Comparison of ENCODE assay signal across 1 cellular context in genomic region chr3:194315088-194315964, GRCh38.
A peak's percentile ranks its signal among the peaks of the same experiment; 100 is the strongest.
TF ChIP-seq lines count a peak whose summit lies in the region.

No MANE protein-coding gene starts in this region.

TF ChIP-seq in HepG2, 621 proteins besides CTCF, POLR2A, EP300 and RAD21 (continued from another document and continues in another):
- TF ChIP-seq HINFP (CRISPR knock-in tag; IDR thresholded peaks at IDR 0.05; ENCODE audit: low read depth) (no peak), MXD4 (CRISPR knock-in tag; IDR thresholded peaks at IDR 0.05) (0 out of 2 replicates have a peak, but pooled peaks have one; percentile 28), HNRNPLL (IDR thresholded peaks at IDR 0.05; ENCODE audit: low read depth, low read length, poor library complexity, severe bottlenecking) (peak; percentile 44), ZNF264 (CRISPR knock-in tag; IDR thresholded peaks at IDR 0.05) (no peak), STAT5B (CRISPR knock-in tag; IDR thresholded peaks at IDR 0.05) (no peak), ZNF607 (CRISPR knock-in tag; IDR thresholded peaks at IDR 0.05; ENCODE audit: borderline replicate concordance) (peak; percentile 53; the same call in 1 of the 2 replicates), ZNF576 (CRISPR knock-in tag; IDR thresholded peaks at IDR 0.05) (no peak), ARID3A (IDR thresholded peaks at IDR 0.05; ENCODE audit: low read depth, low read length) (no peak), E2F1 (CRISPR knock-in tag; IDR thresholded peaks at IDR 0.05) (no peak), PATZ1 (CRISPR knock-in tag; IDR thresholded peaks at IDR 0.05) (peak; percentile 78), ZNF614 (CRISPR knock-in tag; IDR thresholded peaks at IDR 0.05; ENCODE audit: borderline replicate concordance) (no peak), PHF5A (CRISPR knock-in tag; IDR thresholded peaks at IDR 0.05; ENCODE audit: low read depth, unreplicated experiment) (no peak), FOXK2 (IDR thresholded peaks at IDR 0.05) (no peak), ZNF558 (CRISPR knock-in tag; IDR thresholded peaks at IDR 0.05; ENCODE audit: borderline replicate concordance) (no peak), RARA (CRISPR knock-in tag; IDR thresholded peaks at IDR 0.05) (no peak), ZNF564 (CRISPR knock-in tag; IDR thresholded peaks at IDR 0.05) (no peak), ARID4A (CRISPR knock-in tag; IDR thresholded peaks at IDR 0.05; ENCODE audit: borderline replicate concordance) (peak; percentile 56; the same call in 1 of the 2 replicates), E2F2 (CRISPR knock-in tag; IDR thresholded peaks at IDR 0.05; ENCODE audit: borderline replicate concordance) (0 out of 2 replicates have a peak, but pooled peaks have one; percentile 61), PTBP1 (IDR thresholded peaks at IDR 0.05; ENCODE audit: low read depth, low read length, poor library complexity, severe bottlenecking) (no peak), FOXO1 (CRISPR knock-in tag; IDR thresholded peaks at IDR 0.05) (no peak; the same call in 1 of the 2 replicates), CEBPB (IDR thresholded peaks at IDR 0.05; ENCODE audit: borderline replicate concordance, low read depth, low read length) (peak; percentile 43; the same call in 1 of the 2 replicates), MYC (CRISPR knock-in tag; IDR thresholded peaks at IDR 0.05; ENCODE audit: borderline replicate concordance) (peak; percentile 48; the same call in 1 of the 2 replicates), SRF (IDR thresholded peaks at IDR 0.05; ENCODE audit: low read depth, low read length) (no peak), ZNF644 (CRISPR knock-in tag; IDR thresholded peaks at IDR 0.05; ENCODE audit: low read depth) (no peak), GPBP1L1 (CRISPR knock-in tag; IDR thresholded peaks at IDR 0.05) (no peak), PHF21A (CRISPR knock-in tag; IDR thresholded peaks at IDR 0.05) (peak; percentile 28; the same call in 1 of the 2 replicates), SAFB2 (CRISPR knock-in tag; IDR thresholded peaks at IDR 0.05; ENCODE audit: borderline replicate concordance, low read depth) (no peak), MAX (IDR thresholded peaks at IDR 0.05) (peak; percentile 60; the same call in 1 of the 2 replicates), FOXA3 (CRISPR knock-in tag; IDR thresholded peaks at IDR 0.05) (no peak), SAP130 (CRISPR knock-in tag; IDR thresholded peaks at IDR 0.05; ENCODE audit: low read depth) (peak; percentile 47; the same call in 1 of the 2 replicates), ATF7-NPFF (CRISPR knock-in tag; IDR thresholded peaks at IDR 0.05; ENCODE audit: low read depth) (peak; percentile 76), U2AF2 (IDR thresholded peaks at IDR 0.05; ENCODE audit: low read depth, low read length) (no peak), ZNF503 (CRISPR knock-in tag; IDR thresholded peaks at IDR 0.05) (no peak; the same call in 1 of the 2 replicates), ZNF30 (CRISPR knock-in tag; IDR thresholded peaks at IDR 0.05) (no peak), ZFP1 (CRISPR knock-in tag; IDR thresholded peaks at IDR 0.05) (no peak), ZNF768 (CRISPR knock-in tag; IDR thresholded peaks at IDR 0.05) (peak; percentile 58), ZNF292 (CRISPR knock-in tag; IDR thresholded peaks at IDR 0.05; ENCODE audit: borderline replicate concordance, low read depth) (no peak), POLR2AphosphoS5 (IDR thresholded peaks at IDR 0.05; ENCODE audit: low read depth, low read length) (no peak), ZFP37 (CRISPR knock-in tag; IDR thresholded peaks at IDR 0.05; ENCODE audit: borderline replicate concordance) (no peak), EED (CRISPR knock-in tag; IDR thresholded peaks at IDR 0.05) (no peak; the same call in 1 of the 2 replicates), ZNF552 (CRISPR knock-in tag; IDR thresholded peaks at IDR 0.05; ENCODE audit: borderline replicate concordance) (0 out of 2 replicates have a peak, but pooled peaks have one; percentile 23), KAT2B (IDR thresholded peaks at IDR 0.05; ENCODE audit: borderline replicate concordance, low read depth, low read length) (no peak), CHD2 (IDR thresholded peaks at IDR 0.05; ENCODE audit: low read depth, low read length) (peak; percentile 54), AGO1 (IDR thresholded peaks at IDR 0.05; ENCODE audit: low read depth, low read length, poor library complexity, severe bottlenecking) (no peak), CHCHD3 (CRISPR knock-in tag; IDR thresholded peaks at IDR 0.05) (no peak), ZNF484 (CRISPR knock-in tag; IDR thresholded peaks at IDR 0.05; ENCODE audit: borderline replicate concordance, low read depth) (no peak), TBX3 (IDR thresholded peaks at IDR 0.05; ENCODE audit: borderline replicate concordance) (no peak), ZNF460 (CRISPR knock-in tag; IDR thresholded peaks at IDR 0.05; ENCODE audit: borderline replicate concordance) (no peak), ZNF121 (CRISPR knock-in tag; IDR thresholded peaks at IDR 0.05) (peak; percentile 14; the same call in 1 of the 2 replicates), ZNF232 (CRISPR knock-in tag; IDR thresholded peaks at IDR 0.05; ENCODE audit: borderline replicate concordance) (no peak)
